Comparison of ENCODE assay signal across 22 cellular contexts in genomic region chr2:74603282-74604000, GRCh38. TPM values are rescaled to one million over a fixed set of nuclear protein-coding genes. Genes with fewer than 3 reads are reported as not detected.
"Had no signal": no experiment of that assay in that cellular context is flagged by ENCODE, and none has a peak within 500 bp of the region (broad histone marks: within the 10 kb centered on the region; RNA-seq: fewer than 3 reads in every experiment).

No MANE protein-coding gene starts in this region.

- FAIRE-seq: astrocyte, bronchial epithelial cell, small intestine had no signal

- H3K27me3 ChIP-seq: upper lobe of left lung had no signal

- H3K9me3 ChIP-seq: gastrocnemius medialis, heart right ventricle, prostate gland, SK-N-SH, upper lobe of left lung had no signal

- ATAC-seq: gastrocnemius medialis, heart right ventricle, right cardiac atrium, T-cell had no signal

- H3K4me3 ChIP-seq: gastrocnemius medialis, heart right ventricle, prostate gland, upper lobe of left lung had no signal

- DNase-seq: activated CD4-positive, alpha-beta T cell treated with anti-CD3 and anti-CD28 coated beads, Interleukin-2, amount 50 U/mL, for 1 hour; activated naive CD4-positive, alpha-beta T cell treated with Interleukin-2 at 50 U/mL for 16 hours; gastrocnemius medialis; heart right ventricle; nephron progenitor cell; right cardiac atrium; SK-N-SH; small intestine; stimulated activated CD4-positive, alpha-beta T cell treated with anti-CD3 and anti-CD28 coated beads, Interleukin-4, amount 100 ng/mL, for 4 hours; stimulated activated CD8-positive, alpha-beta memory T cell treated with anti-CD3 and anti-CD28 coated beads, Interleukin-4, amount 100 ng/mL, for 48 hours; T-cell; T1000; upper lobe of left lung had no signal

- H3K4me3 Mint-ChIP-seq: nephron progenitor cell; stimulated activated naive CD8-positive, alpha-beta T cell treated with anti-CD3 and anti-CD28 coated beads, Interleukin-15, Interleukin-2, amounts not matched to agents 100 ng/mL and 50 ng/mL, for 24 hours; T-cell had no signal

- H3K27ac ChIP-seq: epithelial cell of prostate, gastrocnemius medialis, heart right ventricle, prostate gland, upper lobe of left lung, VCaP had no signal

- H3K36me3 Mint-ChIP-seq: T-cell had no signal

- H3K4me1 ChIP-seq: gastrocnemius medialis, heart right ventricle, prostate gland, upper lobe of left lung had no signal

- H3K9me3 Mint-ChIP-seq: nephron progenitor cell; stimulated activated naive CD8-positive, alpha-beta T cell treated with anti-CD3 and anti-CD28 coated beads, Interleukin-15, Interleukin-2, amounts not matched to agents 100 ng/mL and 50 ng/mL, for 24 hours; T-cell had no signal

- H3K9ac ChIP-seq: SK-N-SH had no signal

- H3K27ac Mint-ChIP-seq: nephron progenitor cell; stimulated activated naive CD8-positive, alpha-beta T cell treated with anti-CD3 and anti-CD28 coated beads, Interleukin-15, Interleukin-2, amounts not matched to agents 100 ng/mL and 50 ng/mL, for 24 hours; T-cell had no signal

- H3K4me1 Mint-ChIP-seq: nephron progenitor cell had no signal

- H3K36me3 ChIP-seq: gastrocnemius medialis, heart right ventricle, prostate gland, upper lobe of left lung had no signal

RNA-seq across cellular contexts. Expression of gene M1AP, which starts 44.7 kb away (rescaled TPM):
- total RNA-seq: dermis microvascular lymphatic vessel endothelial cell, fibroblast of lung, T-cell, temporal lobe had no signal
- polyA plus RNA-seq: fibroblast of lung had no signal
